ENCODE assay signal across 27 cellular contexts in the genomic region with DNA sequence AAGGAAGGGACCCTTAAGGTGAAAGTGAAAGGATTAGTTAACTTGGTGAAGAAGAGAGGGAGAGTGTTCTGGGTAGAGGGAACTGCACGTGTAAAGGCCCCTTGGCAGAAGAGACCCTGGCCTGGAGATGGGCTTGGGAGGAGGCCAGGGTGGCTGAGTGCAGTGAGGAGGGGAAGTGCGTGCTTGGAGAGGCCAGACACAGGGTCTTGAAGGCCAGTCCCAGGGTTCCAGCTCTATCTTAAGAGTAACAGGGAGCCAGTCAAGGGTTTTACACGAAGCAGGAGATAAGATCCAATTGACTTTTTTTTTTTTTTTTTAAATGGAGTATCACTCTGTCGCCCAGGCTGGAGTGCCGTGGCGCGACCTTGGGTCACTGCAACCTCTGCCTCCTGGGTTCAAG. TPM values are rescaled to one million over a fixed set of nuclear protein-coding genes. Genes with fewer than 3 reads are reported as not detected.
DNase-seq lines count a peak whose midpoint lies in the region; ATAC-seq and TF ChIP-seq lines count a peak whose summit lies in the region.
"Had no signal": no experiment of that assay in that cellular context is flagged by ENCODE, and none has a peak within 500 bp of the region (broad histone marks: within the 10 kb centered on the region; RNA-seq: fewer than 3 reads in every experiment).

No MANE protein-coding gene starts in this region.

- no peak for TF ChIP-seq CTCF in BE2C (IDR thresholded peaks at IDR 0.05; ENCODE audit: low read depth, low read length)

- H3K4me2 ChIP-seq in BLaER1: peak overlapping the region; percentile 90

- H3K4me1 ChIP-seq in BE2C (peaks cover 55% of the 10 kb centered on the region), BLaER1 (peaks cover 62% of the 10 kb centered on the region), mesodermal cell (ENCODE audit: control insufficient read depth, insufficient read depth, low read length, poor library complexity, severe bottlenecking) (peaks cover 28% of the 10 kb centered on the region)
- H3K4me1 ChIP-seq: colonic mucosa, left ventricle myocardium inferior, psoas muscle had no signal

- no peak for ATAC-seq in esophagus mucosa
- ATAC-seq: activated T-helper 17 cell treated with anti-CD3 and anti-CD28 coated beads, Interleukin-2, amount 50 U/mL, for 72 hours; psoas muscle had no signal

- H3K9ac ChIP-seq in BLaER1: no peak overlapping the region

- H4K20me1 ChIP-seq in BLaER1: no peaks in the 10 kb centered on the region

- H3K4me3 ChIP-seq in BE2C (ENCODE audit: low read depth, low read length) (no peak overlapping the region), BLaER1 (no peak overlapping the region), mesodermal cell (ENCODE audit: extremely low read depth, insufficient read depth, low read length, poor library complexity, severe bottlenecking) (no peak overlapping the region)
- H3K4me3 ChIP-seq: colonic mucosa, left ventricle myocardium inferior, psoas muscle, upper lobe of right lung had no signal

- WGBS in mesodermal cell (ENCODE audit: insufficient coverage in 2 of 2), 2 experiments: 84 to 87% methylated on average over 5 to 6 of the region's 7 CpGs

- peak; percentile 1 for DNase-seq in BE2C
- DNase-seq in SK-N-DZ (ENCODE audit: low spot score): peak; percentile 58
- no peak for DNase-seq in RKO (ENCODE audit: low spot score)
- no peak for DNase-seq in OCI-M1 (lab: John Stamatoyannopoulos, UW)
- DNase-seq: activated CD4-positive, alpha-beta memory T cell treated with anti-CD3 and anti-CD28 coated beads, Interleukin-2, amount 10 ng/mL, durations not matched to agents 7 days and 5 days; activated CD4-positive, CD25-positive, alpha-beta regulatory T cell treated with anti-CD3 and anti-CD28 coated beads, Interleukin-2, amount 50 U/mL, for 72 hours; activated naive CD4-positive, alpha-beta T cell treated with anti-CD3 and anti-CD28 coated beads, Interleukin-2, amount 50 U/mL, for 16 hours; aorta; CD4-positive, CD25-positive, alpha-beta regulatory T cell; colonic mucosa; effector CD4-positive, alpha-beta T cell; EL; hypothalamus; left ventricle myocardium inferior; mesendoderm; NCI-H1436 treated with DMSO at 0.1 percent for 48 hours; NCI-H345; nucleus accumbens; stimulated activated CD4-positive, alpha-beta T cell treated with anti-CD3 and anti-CD28 coated beads, Interleukin-4, amount 100 ng/mL, for 24 hours; upper lobe of right lung had no signal

- H3K9me3 ChIP-seq in BE2C (no peaks in the 10 kb centered on the region), BLaER1 (no peaks in the 10 kb centered on the region), mesodermal cell (ENCODE audit: control insufficient read depth, low read length) (no peaks in the 10 kb centered on the region)
- H3K9me3 ChIP-seq: colonic mucosa, left ventricle myocardium inferior, psoas muscle, upper lobe of right lung had no signal

- H3K36me3 ChIP-seq in BE2C (no peaks in the 10 kb centered on the region), BLaER1 (no peaks in the 10 kb centered on the region), mesodermal cell (ENCODE audit: control insufficient read depth, insufficient read depth, low read length) (no peaks in the 10 kb centered on the region)
- H3K36me3 ChIP-seq: colonic mucosa, left ventricle myocardium inferior, upper lobe of right lung had no signal

- H3K27ac ChIP-seq in BLaER1 (no peak overlapping the region), mesodermal cell (ENCODE audit: low read depth, low read length, severe bottlenecking) (peak overlapping the region; percentile 84)
- H3K27ac ChIP-seq: colonic mucosa, left ventricle myocardium inferior, psoas muscle, upper lobe of right lung had no signal

- H3K27me3 ChIP-seq in BE2C (no peaks in the 10 kb centered on the region), BLaER1 (no peaks in the 10 kb centered on the region)
- H3K27me3 ChIP-seq: colonic mucosa, upper lobe of right lung had no signal

RNA-seq across cellular contexts. Expression of gene DOK4, which starts 15.2 kb away (rescaled TPM):
- 342 TPM for polyA plus RNA-seq in BE2C (2012; ENCODE audit: insufficient read depth, insufficient read length, low read depth)
- polyA plus RNA-seq in SK-N-DZ (2014; cell fraction: cytosol; rRNA removed): 158 and 208 TPM in 2 replicates
- 212 and 219 TPM in 2 replicates for polyA plus RNA-seq in SK-N-DZ (2014; cell fraction: nucleus; rRNA removed)
- polyA plus RNA-seq in mesodermal cell (2013, experiment 1 of 2): 710 TPM
- 670 TPM for polyA plus RNA-seq in mesodermal cell (2013, experiment 2 of 2)
- total RNA-seq in esophagus mucosa: 25.0 TPM

RNA-seq across cellular contexts. Expression of gene CCDC102A, which starts 34.9 kb away (rescaled TPM):
- polyA plus RNA-seq in BE2C (2012; ENCODE audit: insufficient read depth, insufficient read length, low read depth): 12.8 TPM
- 5.1 and 8.5 TPM in 2 replicates for polyA plus RNA-seq in SK-N-DZ (2014; cell fraction: cytosol; rRNA removed)
- 6.4 and 7.8 TPM in 2 replicates for polyA plus RNA-seq in SK-N-DZ (2014; cell fraction: nucleus; rRNA removed)
- polyA plus RNA-seq in mesodermal cell (2013, experiment 1 of 2): 10.6 TPM
- 12.0 TPM for polyA plus RNA-seq in mesodermal cell (2013, experiment 2 of 2)
- 1.4 TPM for total RNA-seq in esophagus mucosa

RNA-seq across cellular contexts. Expression of gene POLR2C, which starts 39.0 kb away (rescaled TPM):
- 481 TPM for polyA plus RNA-seq in BE2C (2012; ENCODE audit: insufficient read depth, insufficient read length, low read depth)
- 210 and 282 TPM in 2 replicates for polyA plus RNA-seq in SK-N-DZ (2014; cell fraction: cytosol; rRNA removed)
- polyA plus RNA-seq in SK-N-DZ (2014; cell fraction: nucleus; rRNA removed): 164 and 221 TPM in 2 replicates
- polyA plus RNA-seq in mesodermal cell (2013, experiment 1 of 2): 107 TPM
- polyA plus RNA-seq in mesodermal cell (2013, experiment 2 of 2): 90.5 TPM
- 32.0 TPM for total RNA-seq in esophagus mucosa

RNA-seq across cellular contexts. Expression of gene ADGRG5, which starts 41.0 kb away (rescaled TPM):
- polyA plus RNA-seq in BE2C (2012; ENCODE audit: insufficient read depth, insufficient read length, low read depth): 0.09 TPM
- polyA plus RNA-seq in SK-N-DZ (2014; cell fraction: cytosol; rRNA removed): 2.9 and 6.8 TPM in 2 replicates
- 1.8 and 2.2 TPM in 2 replicates for polyA plus RNA-seq in SK-N-DZ (2014; cell fraction: nucleus; rRNA removed)
- 1.3 TPM for polyA plus RNA-seq in mesodermal cell (2013, experiment 1 of 2)
- 0.86 TPM for polyA plus RNA-seq in mesodermal cell (2013, experiment 2 of 2)
- total RNA-seq in esophagus mucosa: 0.44 TPM
- total RNA-seq: left ventricle myocardium inferior, LHCN-M2, myocyte had no signal

RNA-seq across cellular contexts. Expression of gene COQ9, which starts 54.2 kb away (rescaled TPM):
- 183 TPM for polyA plus RNA-seq in BE2C (2012; ENCODE audit: insufficient read depth, insufficient read length, low read depth)
- polyA plus RNA-seq in SK-N-DZ (2014; cell fraction: cytosol; rRNA removed): 96.0 and 101 TPM in 2 replicates
- 203 and 222 TPM in 2 replicates for polyA plus RNA-seq in SK-N-DZ (2014; cell fraction: nucleus; rRNA removed)
- 32.8 TPM for polyA plus RNA-seq in mesodermal cell (2013, experiment 1 of 2)
- polyA plus RNA-seq in mesodermal cell (2013, experiment 2 of 2): 34.7 TPM
- total RNA-seq in esophagus mucosa: 44.6 TPM

Comparison
In these comparisons a context has a peak if more than half of its experiments do, and no peak if none do; other contexts are left out.
1. DNase-seq: peak in BE2C (single experiment) and SK-N-DZ (single experiment); none in RKO (single experiment) and OCI-M1 (single experiment).